Comparison of ENCODE assay signal across 1 cellular context in the genomic region with DNA sequence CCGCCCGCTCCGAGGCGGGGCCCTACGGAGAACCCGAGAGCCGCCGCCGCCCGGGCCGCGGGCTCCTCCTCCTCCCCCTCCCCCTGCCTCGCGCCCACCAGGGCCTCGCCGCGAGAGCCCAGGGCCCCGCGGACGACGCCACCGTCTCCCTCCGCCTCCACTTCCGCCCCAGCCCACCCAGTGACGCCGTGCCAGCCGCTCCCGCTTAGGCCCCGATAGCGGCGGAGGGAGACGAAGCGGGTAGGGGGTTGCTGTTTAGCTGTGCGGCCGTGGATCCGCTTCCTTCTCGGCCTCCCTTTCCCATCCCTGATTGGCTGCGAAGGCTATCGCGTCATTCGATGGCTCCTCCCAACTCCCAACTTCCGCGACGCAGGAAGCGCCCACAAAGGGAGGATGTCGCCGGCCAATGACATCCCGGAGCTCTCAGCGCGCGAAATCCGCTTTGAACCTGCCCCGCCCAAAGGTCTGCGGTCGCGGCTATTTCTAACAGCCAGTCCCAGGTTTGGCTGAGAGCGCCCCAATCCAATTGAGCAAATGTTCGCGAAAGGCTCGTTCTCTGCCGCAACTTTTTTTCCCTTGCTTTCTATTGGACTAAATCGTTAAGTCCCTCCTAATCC.
TF ChIP-seq lines count a peak whose summit lies in the region.

A gene (minus strand): TSS at position 277 of the 617 bp plus-strand sequence. CDS start 304 bp downstream, outside the sequence.

TF ChIP-seq in HCT116, 20 proteins besides CTCF, POLR2A, EP300 and RAD21 (continued from another document):
- TF ChIP-seq, protein P1, sequence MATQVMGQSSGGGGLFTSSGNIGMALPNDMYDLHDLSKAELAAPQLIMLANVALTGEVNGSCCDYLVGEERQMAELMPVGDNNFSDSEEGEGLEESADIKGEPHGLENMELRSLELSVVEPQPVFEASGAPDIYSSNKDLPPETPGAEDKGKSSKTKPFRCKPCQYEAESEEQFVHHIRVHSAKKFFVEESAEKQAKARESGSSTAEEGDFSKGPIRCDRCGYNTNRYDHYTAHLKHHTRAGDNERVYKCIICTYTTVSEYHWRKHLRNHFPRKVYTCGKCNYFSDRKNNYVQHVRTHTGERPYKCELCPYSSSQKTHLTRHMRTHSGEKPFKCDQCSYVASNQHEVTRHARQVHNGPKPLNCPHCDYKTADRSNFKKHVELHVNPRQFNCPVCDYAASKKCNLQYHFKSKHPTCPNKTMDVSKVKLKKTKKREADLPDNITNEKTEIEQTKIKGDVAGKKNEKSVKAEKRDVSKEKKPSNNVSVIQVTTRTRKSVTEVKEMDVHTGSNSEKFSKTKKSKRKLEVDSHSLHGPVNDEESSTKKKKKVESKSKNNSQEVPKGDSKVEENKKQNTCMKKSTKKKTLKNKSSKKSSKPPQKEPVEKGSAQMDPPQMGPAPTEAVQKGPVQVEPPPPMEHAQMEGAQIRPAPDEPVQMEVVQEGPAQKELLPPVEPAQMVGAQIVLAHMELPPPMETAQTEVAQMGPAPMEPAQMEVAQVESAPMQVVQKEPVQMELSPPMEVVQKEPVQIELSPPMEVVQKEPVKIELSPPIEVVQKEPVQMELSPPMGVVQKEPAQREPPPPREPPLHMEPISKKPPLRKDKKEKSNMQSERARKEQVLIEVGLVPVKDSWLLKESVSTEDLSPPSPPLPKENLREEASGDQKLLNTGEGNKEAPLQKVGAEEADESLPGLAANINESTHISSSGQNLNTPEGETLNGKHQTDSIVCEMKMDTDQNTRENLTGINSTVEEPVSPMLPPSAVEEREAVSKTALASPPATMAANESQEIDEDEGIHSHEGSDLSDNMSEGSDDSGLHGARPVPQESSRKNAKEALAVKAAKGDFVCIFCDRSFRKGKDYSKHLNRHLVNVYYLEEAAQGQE (IDR thresholded peaks at IDR 0.05; ENCODE audit: low read depth) = no peak
- peak; percentile 71 for TF ChIP-seq SRF (IDR thresholded peaks at IDR 0.05; ENCODE audit: low read depth)
- peak; percentile 91 for TF ChIP-seq TCF7L2 (IDR thresholded peaks at IDR 0.05; ENCODE audit: borderline replicate concordance, extremely low read depth, insufficient read depth, insufficient read length)
- peak; percentile 90 for TF ChIP-seq SP1 (IDR thresholded peaks at IDR 0.05; ENCODE audit: low read depth)
- TF ChIP-seq FOSL1 (IDR thresholded peaks at IDR 0.05; ENCODE audit: low read depth) = no peak
